8 cellular contexts compared by ENCODE assay signal in the genomic region with DNA sequence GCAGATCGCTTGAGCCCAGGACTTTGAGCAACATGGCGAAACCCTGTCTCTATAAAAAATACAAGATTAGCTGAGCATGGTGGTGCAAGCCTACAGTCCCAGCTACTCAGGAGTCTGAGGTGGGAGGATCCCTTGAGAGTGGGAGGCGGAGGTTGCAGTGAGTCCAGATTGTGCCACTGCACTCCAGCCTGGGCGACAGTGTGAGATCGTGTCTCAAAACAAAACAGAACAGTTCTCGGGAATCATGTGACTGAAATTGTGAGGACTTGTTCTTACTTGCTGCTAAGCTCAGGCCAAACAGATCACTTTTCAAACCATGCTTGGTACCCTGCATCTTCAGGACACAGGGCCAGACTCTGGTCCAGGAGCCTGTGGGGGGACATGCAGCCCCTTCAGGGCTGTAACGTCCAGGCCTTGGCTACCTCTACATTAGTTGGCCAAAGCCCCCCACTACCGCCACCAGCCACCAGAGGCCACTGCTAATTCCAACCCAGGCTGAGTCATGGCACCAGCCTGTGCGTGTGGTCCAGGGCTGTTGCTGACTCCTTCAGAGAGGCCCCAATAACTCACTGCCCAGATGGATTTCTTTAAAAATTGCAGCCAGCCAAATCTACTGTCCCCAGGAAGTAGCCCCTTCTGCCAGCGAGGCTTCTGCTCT. TPM values are rescaled to one million over a fixed set of nuclear protein-coding genes. Genes with fewer than 3 reads are reported as not detected.
DNase-seq lines count a peak whose midpoint lies in the region; ATAC-seq and TF ChIP-seq lines count a peak whose summit lies in the region.

No MANE protein-coding gene starts in this region.

- peaks cover 50% of the 10 kb centered on the region for H3K27me3 Mint-ChIP-seq in activated naive CD4-positive, alpha-beta T cell treated with anti-CD3 and anti-CD28 coated beads, Interleukin-2, amount 10 ng/mL, durations not matched to agents 7 days and 5 days

- no peak overlapping the region for H3K27ac ChIP-seq in right atrium auricular region
- no peak overlapping the region for H3K27ac ChIP-seq in gastroesophageal sphincter

- H3K4me1 ChIP-seq in right atrium auricular region: no peaks in the 10 kb centered on the region
- H3K4me1 ChIP-seq in gastroesophageal sphincter: no peaks in the 10 kb centered on the region

- H3K4me1 Mint-ChIP-seq in activated naive CD4-positive, alpha-beta T cell treated with anti-CD3 and anti-CD28 coated beads, Interleukin-2, amount 10 ng/mL, durations not matched to agents 7 days and 5 days: no peaks in the 10 kb centered on the region

- peak; percentile 3 for DNase-seq in stimulated activated naive CD4-positive, alpha-beta T cell treated with Interleukin-2 at 50 U/mL for 16 hours (lab: John Stamatoyannopoulos, UW)
- DNase-seq in stimulated activated naive CD4-positive, alpha-beta T cell (lab: John Stamatoyannopoulos, UW): no peak
- DNase-seq in NCI-H69 (lab: John Stamatoyannopoulos, UW): peak; percentile 13
- DNase-seq in activated naive CD4-positive, alpha-beta T cell treated with anti-CD3 and anti-CD28 coated beads, Interleukin-2, amount 10 ng/mL, durations not matched to agents 7 days and 5 days: peak; percentile 37
- DNase-seq in right atrium auricular region (ENCODE audit: low spot score): peak; percentile 57
- DNase-seq in stimulated activated CD8-positive, alpha-beta memory T cell treated with anti-CD3 and anti-CD28 coated beads, Interleukin-12 subunit alpha, Interleukin-12 subunit beta, amount 100 ng/mL, for 1 hour (ENCODE audit: low read depth): peak; percentile 2
- no peak for DNase-seq in NCI-H1417 treated with DMSO at 0.1 percent for 48 hours (lab: John Stamatoyannopoulos, UW)

- no peak for ATAC-seq in gastroesophageal sphincter

- H3K4me3 ChIP-seq in right atrium auricular region: no peak overlapping the region
- no peak overlapping the region for H3K4me3 ChIP-seq in gastroesophageal sphincter

- WGBS in gastroesophageal sphincter (ENCODE audit: low coverage in 1 of 2), 2 donors: 68 to 90% methylated on average over 2 to 4 of the region's 10 CpGs

- CTCF ChIA-PET in activated naive CD4-positive, alpha-beta T cell treated with anti-CD3 and anti-CD28 coated beads, Interleukin-2, amount 10 ng/mL, durations not matched to agents 7 days and 5 days (lab: Charles Lee): interaction anchor here (1.4 kb wide), 1 partner anchor 11 kb away, joined by 3 read pairs; no protein-coding TSS in a partner anchor

- H3K9me3 Mint-ChIP-seq in activated naive CD4-positive, alpha-beta T cell treated with anti-CD3 and anti-CD28 coated beads, Interleukin-2, amount 10 ng/mL, durations not matched to agents 7 days and 5 days: no peaks in the 10 kb centered on the region

- H3K4me3 Mint-ChIP-seq in activated naive CD4-positive, alpha-beta T cell treated with anti-CD3 and anti-CD28 coated beads, Interleukin-2, amount 10 ng/mL, durations not matched to agents 7 days and 5 days: no peak overlapping the region

- TF ChIP-seq POLR2A in gastroesophageal sphincter (IDR thresholded peaks at IDR 0.05): no peak

- TF ChIP-seq CTCF in right atrium auricular region (IDR thresholded peaks at IDR 0.05): peak; percentile 15 to 63
- peak in 2 of 4 experiments; percentile 34 to 48 for TF ChIP-seq CTCF in gastroesophageal sphincter (IDR thresholded peaks at IDR 0.05)

- H3K9me3 ChIP-seq in right atrium auricular region: no peaks in the 10 kb centered on the region
- no peaks in the 10 kb centered on the region for H3K9me3 ChIP-seq in gastroesophageal sphincter

- H3K27me3 ChIP-seq in right atrium auricular region (no peaks in the 10 kb centered on the region), gastroesophageal sphincter (no peaks in the 10 kb centered on the region)

- no peak for TF ChIP-seq EP300 in gastroesophageal sphincter (IDR thresholded peaks at IDR 0.05)

- H3K36me3 ChIP-seq in right atrium auricular region (no peaks in the 10 kb centered on the region), gastroesophageal sphincter (no peaks in the 10 kb centered on the region)

- no peak overlapping the region for H3K27ac Mint-ChIP-seq in activated naive CD4-positive, alpha-beta T cell treated with anti-CD3 and anti-CD28 coated beads, Interleukin-2, amount 10 ng/mL, durations not matched to agents 7 days and 5 days

- H3K36me3 Mint-ChIP-seq in activated naive CD4-positive, alpha-beta T cell treated with anti-CD3 and anti-CD28 coated beads, Interleukin-2, amount 10 ng/mL, durations not matched to agents 7 days and 5 days: no peaks in the 10 kb centered on the region

RNA-seq across cellular contexts. Expression of gene SYNDIG1L, which starts 33.4 kb away (rescaled TPM):
- total RNA-seq in right atrium auricular region (under 1 TPM; 0.12 to 0.22 TPM), gastroesophageal sphincter (under 1 TPM in 3 of 4 donors, not detected in 1; 0.20 to 0.47 (median 0.27) TPM)

RNA-seq across cellular contexts. Expression of gene NPC2, which starts 33.7 kb away (rescaled TPM):
- total RNA-seq in right atrium auricular region (100 to 1,000 TPM; 194 to 242 TPM), gastroesophageal sphincter (100 to 1,000 TPM in 3 of 4 donors, 10 to 100 TPM in 1; 81.9 to 302 (median 227) TPM)

RNA-seq across cellular contexts. Expression of gene ISCA2, which starts 34.1 kb away (rescaled TPM):
- total RNA-seq in right atrium auricular region: 10 to 100 TPM; 20.4 to 22.3 TPM
- total RNA-seq in gastroesophageal sphincter: 10 to 100 TPM; 10.6 to 16.3 (median 10.9) TPM

Comparison
In these comparisons a context has a peak if more than half of its experiments do, and no peak if none do; other contexts are left out.
1. DNase-seq: peak in stimulated activated naive CD4-positive, alpha-beta T cell treated with Interleukin-2 at 50 U/mL for 16 hours (single experiment), NCI-H69 (single experiment), activated naive CD4-positive, alpha-beta T cell treated with anti-CD3 and anti-CD28 coated beads, Interleukin-2, amount 10 ng/mL, durations not matched to agents 7 days and 5 days (single experiment), right atrium auricular region (single experiment) and stimulated activated CD8-positive, alpha-beta memory T cell treated with anti-CD3 and anti-CD28 coated beads, Interleukin-12 subunit alpha, Interleukin-12 subunit beta, amount 100 ng/mL, for 1 hour (single experiment); none in stimulated activated naive CD4-positive, alpha-beta T cell (0 of 6) and NCI-H1417 treated with DMSO at 0.1 percent for 48 hours (single experiment).